9 cellular contexts compared by ENCODE assay signal in genomic region chrX:34987646-34988045, GRCh38. TPM values are rescaled to one million over a fixed set of nuclear protein-coding genes. Genes with fewer than 3 reads are reported as not detected.
"Had no signal": no experiment of that assay in that cellular context is flagged by ENCODE, and none has a peak within 500 bp of the region (broad histone marks: within the 10 kb centered on the region; RNA-seq: fewer than 3 reads in every experiment).

No MANE protein-coding gene starts in this region.

- H3K4me3 ChIP-seq: K562 had no signal

- DNase-seq: IMR-90, KBM-7, KG1 had no signal

- H3K36me3 Mint-ChIP-seq: IgD-negative memory B cell had no signal

- H3K4me1 Mint-ChIP-seq: IgD-negative memory B cell had no signal

- H3K27ac ChIP-seq: HL-60 had no signal

- H3K27me3 Mint-ChIP-seq: IgD-negative memory B cell had no signal

- H3K4me3 Mint-ChIP-seq: IgD-negative memory B cell had no signal

- H3K27ac Mint-ChIP-seq: IgD-negative memory B cell had no signal

- ATAC-seq: HepG2, K562 had no signal

RNA-seq across cellular contexts. Expression of gene FAM47B, which starts 45.0 kb away (rescaled TPM):
- total RNA-seq: HepG2, HT-29, HT1080, IMR-90, K562 had no signal
- polyA plus RNA-seq: HepG2, IgD-negative memory B cell, IMR-90, K562 had no signal
